In genomic region chr5:113058706-113059226, GRCh38 we compare ENCODE assay signal across 18 cellular contexts.
A peak's percentile ranks its signal among the peaks of the same experiment; 100 is the strongest.
DNase-seq lines count a peak whose midpoint lies in the region; ATAC-seq and TF ChIP-seq lines count a peak whose summit lies in the region.
"Had no signal": no experiment of that assay in that cellular context is flagged by ENCODE, and none has a peak within 500 bp of the region (broad histone marks: within the 10 kb centered on the region; RNA-seq: fewer than 3 reads in every experiment).

No MANE protein-coding gene starts in this region.

- no peaks in the 10 kb centered on the region for H3K9me3 ChIP-seq in mesodermal cell (ENCODE audit: control insufficient read depth, low read length)
- H3K9me3 ChIP-seq in subcutaneous abdominal adipose tissue (ENCODE audit: control insufficient read depth in 5 of 5, low read length in 5 of 5), result no peaks in the 10 kb centered on the region
- no peaks in the 10 kb centered on the region for H3K9me3 ChIP-seq in gastroesophageal sphincter
- H3K9me3 ChIP-seq: Caco-2, neutrophil, testis had no signal

- no peak overlapping the region for H3K27ac ChIP-seq in coronary artery
- peak overlapping the region; percentile 86 for H3K27ac ChIP-seq in mesodermal cell (ENCODE audit: low read depth, low read length, severe bottlenecking)
- peak overlapping the region; percentile 3 for H3K27ac ChIP-seq in subcutaneous abdominal adipose tissue (ENCODE audit: low read depth, low read length)
- H3K27ac ChIP-seq in foreskin keratinocyte, result no peak overlapping the region
- H3K27ac ChIP-seq in gastroesophageal sphincter, result no peak overlapping the region
- H3K27ac ChIP-seq: neutrophil, testis had no signal

- peaks cover 31% of the 10 kb centered on the region for H3K4me1 ChIP-seq in mesodermal cell (ENCODE audit: control insufficient read depth, insufficient read depth, low read length, poor library complexity, severe bottlenecking)
- peaks cover 5 to 25% (median 12%) of the 10 kb centered on the region in 5 donors for H3K4me1 ChIP-seq in subcutaneous abdominal adipose tissue (ENCODE audit: control insufficient read depth in 5 of 5, insufficient read depth in 5 of 5, low read length in 5 of 5)
- H3K4me1 ChIP-seq in foreskin keratinocyte, result peaks cover 25% of the 10 kb centered on the region
- peaks cover 0 to 17% (median 0%) of the 10 kb centered on the region in 3 donors for H3K4me1 ChIP-seq in gastroesophageal sphincter
- H3K4me1 ChIP-seq: Caco-2, testis had no signal

- no peak for TF ChIP-seq EP300 in gastroesophageal sphincter (IDR thresholded peaks at IDR 0.05)

- TF ChIP-seq POLR2A in gastroesophageal sphincter (IDR thresholded peaks at IDR 0.05), result no peak

- peaks cover 8% of the 10 kb centered on the region for H3K36me3 ChIP-seq in mesodermal cell (ENCODE audit: control insufficient read depth, insufficient read depth, low read length)
- peaks cover 9 to 45% (median 33%) of the 10 kb centered on the region in 5 donors for H3K36me3 ChIP-seq in subcutaneous abdominal adipose tissue (ENCODE audit: control insufficient read depth in 5 of 5, insufficient read depth in 5 of 5, low read length in 5 of 5)
- peaks cover 0 to 37% of the 10 kb centered on the region in 2 donors for H3K36me3 ChIP-seq in gastroesophageal sphincter
- H3K36me3 ChIP-seq: neutrophil had no signal

- no peak for TF ChIP-seq CTCF in coronary artery (IDR thresholded peaks at IDR 0.05)
- TF ChIP-seq CTCF in foreskin keratinocyte (conservative IDR thresholded peaks at IDR 0.05), result no peak
- TF ChIP-seq CTCF in gastroesophageal sphincter (IDR thresholded peaks at IDR 0.05), result no peak

- peak; percentile 28 for DNase-seq in coronary artery (ENCODE audit: low spot score)
- no peak for DNase-seq in foreskin keratinocyte
- no peak for DNase-seq in RPMI8226
- DNase-seq: activated B cell treated with CpG ODN at 0.5 μM for 24 hours; activated CD4-positive, alpha-beta memory T cell treated with anti-CD3 and anti-CD28 coated beads for 36 hours; activated naive CD4-positive, alpha-beta T cell treated with Interleukin-2 at 50 U/mL for 16 hours; Caco-2; effector CD4-positive, alpha-beta T cell; NCI-H187 treated with DMSO at 0.1 percent for 48 hours; NCI-H524; SIG-M5; T-helper 17 cell; testis had no signal

- H3K27me3 ChIP-seq in subcutaneous abdominal adipose tissue (ENCODE audit: control insufficient read depth in 5 of 5, insufficient read depth in 4 of 5, low read length in 5 of 5) (no peaks in the 10 kb centered on the region), foreskin keratinocyte (no peaks in the 10 kb centered on the region), gastroesophageal sphincter (no peaks in the 10 kb centered on the region)
- H3K27me3 ChIP-seq: testis had no signal

- ATAC-seq in foreskin keratinocyte, result no peak
- ATAC-seq in gastroesophageal sphincter, result no peak
- ATAC-seq: T-helper 17 cell had no signal

- 80 to 87% methylated on average over 1 to 6 of the region's 6 CpGs for WGBS in mesodermal cell (ENCODE audit: insufficient coverage in 2 of 2), 2 experiments
- 82% methylated on average over 3 of the region's 6 CpGs; no CpG with 5 or more reads in 1 of the 2 donors for WGBS in gastroesophageal sphincter (ENCODE audit: low coverage in 1 of 2), 2 donors

- H3K4me3 ChIP-seq in coronary artery (no peak overlapping the region), mesodermal cell (ENCODE audit: extremely low read depth, insufficient read depth, low read length, poor library complexity, severe bottlenecking) (no peak overlapping the region), subcutaneous abdominal adipose tissue (ENCODE audit: low read depth in 1 of 5, low read length in 5 of 5) (no peak overlapping the region), gastroesophageal sphincter (no peak overlapping the region)
- H3K4me3 ChIP-seq: testis had no signal

- H3K9ac ChIP-seq in subcutaneous abdominal adipose tissue (ENCODE audit: low read length in 5 of 5), result peak overlapping the region in 2 of 5 donors; percentile 11 to 21

TF ChIP-seq in PFSK-1, 5 proteins besides CTCF, POLR2A, EP300 and RAD21:
- TF ChIP-seq POLR2AphosphoS5 (IDR thresholded peaks at IDR 0.05; ENCODE audit: low read depth, low read length) (0 out of 2 replicates have a peak, but pooled peaks have one; percentile 14), FOXP2 (optimal IDR thresholded peaks at IDR 0.05; ENCODE audit: borderline replicate concordance, extremely low read depth, extremely low read length, insufficient read depth) (no peak)

Comparison
In these comparisons a context has a peak if more than half of its experiments do, and no peak if none do; other contexts are left out.
1. H3K27ac ChIP-seq: peak in mesodermal cell (single experiment) and subcutaneous abdominal adipose tissue (single experiment); none in coronary artery (0 of 2), foreskin keratinocyte (single experiment) and gastroesophageal sphincter (0 of 4).